9 cellular contexts compared by ENCODE assay signal in genomic region chr11:2929511-2929879, GRCh38. TPM values are rescaled to one million over a fixed set of nuclear protein-coding genes. Genes with fewer than 3 reads are reported as not detected.
DNase-seq lines count a peak whose midpoint lies in the region; ATAC-seq and TF ChIP-seq lines count a peak whose summit lies in the region.
"Had no signal": no experiment of that assay in that cellular context is flagged by ENCODE, and none has a peak within 500 bp of the region (broad histone marks: within the 10 kb centered on the region; RNA-seq: fewer than 3 reads in every experiment).

No MANE protein-coding gene starts in this region.

- peak; percentile 16 for ATAC-seq in CD8-positive, alpha-beta T cell
- ATAC-seq in HG03460 (IDR thresholded peaks at IDR 0.05; ENCODE audit: unreplicated experiment): no peak
- no peak for ATAC-seq in GM18907 (IDR thresholded peaks at IDR 0.05; ENCODE audit: unreplicated experiment)

- peaks cover 21% of the 10 kb centered on the region for H3F3A ChIP-seq in MM.1S (ENCODE audit: insufficient read depth, low read length)

- H3K27ac ChIP-seq in CD8-positive, alpha-beta T cell (ENCODE audit: low read depth, low read length): no peak overlapping the region
- H3K27ac ChIP-seq in MM.1S (ENCODE audit: low read length) (no peak overlapping the region), hepatocyte (peak overlapping the region; percentile 94)

- H4K20me1 ChIP-seq in MM.1S (ENCODE audit: insufficient read depth, low read length) (no peaks in the 10 kb centered on the region), hepatocyte (ENCODE audit: insufficient read depth, poor library complexity, severe bottlenecking) (no peaks in the 10 kb centered on the region)

- H3K36me3 ChIP-seq in CD8-positive, alpha-beta T cell (ENCODE audit: insufficient read depth, low read length): no peaks in the 10 kb centered on the region
- no peaks in the 10 kb centered on the region for H3K36me3 ChIP-seq in MM.1S (replicated peaks; ENCODE audit: insufficient read depth, low read length)
- no peaks in the 10 kb centered on the region for H3K36me3 ChIP-seq in hepatocyte (replicated peaks; ENCODE audit: insufficient read depth, low read depth)

- no peaks in the 10 kb centered on the region for H3K9me2 ChIP-seq in MM.1S (replicated peaks; ENCODE audit: insufficient read depth, low read length)
- H3K9me2 ChIP-seq in hepatocyte (replicated peaks; ENCODE audit: insufficient read depth): no peaks in the 10 kb centered on the region

- H3K9me3 Mint-ChIP-seq in CD8-positive, alpha-beta T cell: no peaks in the 10 kb centered on the region
- no peaks in the 10 kb centered on the region for H3K9me3 Mint-ChIP-seq in activated naive CD8-positive, alpha-beta T cell treated with anti-CD3 and anti-CD28 coated beads for 36 hours

- POLR2A ChIA-PET in CD8-positive, alpha-beta T cell (lab: Charles Lee): interaction anchor here (1.0 to 1.9 kb wide), 7 partner anchors 8 to 529 kb away, joined by 3 to 9 read pairs (median 3); partner anchors contain the start of gene TSSC4

- intact Hi-C loops in CD8-positive, alpha-beta T cell (cut with DNase I, micrococcal nuclease): no loop called here

- 5% methylated on average over 11 of the region's 46 CpGs for WGBS in hepatocyte (ENCODE audit: low lambda C conversion rate, missing lambda C conversion rate)

- H3K4me1 ChIP-seq in CD8-positive, alpha-beta T cell (ENCODE audit: insufficient read depth, low read length): peaks cover 36% of the 10 kb centered on the region
- H3K4me1 ChIP-seq in MM.1S (ENCODE audit: low read length) (peaks cover 19% of the 10 kb centered on the region), hepatocyte (ENCODE audit: insufficient read depth) (peaks cover 16% of the 10 kb centered on the region)

- no peaks in the 10 kb centered on the region for H3K36me3 Mint-ChIP-seq in CD8-positive, alpha-beta T cell
- no peaks in the 10 kb centered on the region for H3K36me3 Mint-ChIP-seq in activated naive CD8-positive, alpha-beta T cell treated with anti-CD3 and anti-CD28 coated beads for 36 hours

- no peak overlapping the region; the same call in 1 of the 2 replicates for H3K9ac ChIP-seq in MM.1S (ENCODE audit: low read length)

- H3K4me3 ChIP-seq in CD8-positive, alpha-beta T cell (ENCODE audit: low read depth, low read length): peak overlapping the region; percentile 62
- H3K4me3 ChIP-seq in MM.1S (ENCODE audit: low read length) (peak overlapping the region; percentile 60), hepatocyte (no peak overlapping the region)

- CTCF ChIA-PET in CD8-positive, alpha-beta T cell (lab: Charles Lee): interaction anchor here (0.9 to 3.7 kb wide), 18 partner anchors 10 to 397 kb away, joined by 3 to 34 read pairs (median 6); a partner anchor contains a TSS

- peaks cover 22% of the 10 kb centered on the region for H3K4me1 Mint-ChIP-seq in CD8-positive, alpha-beta T cell (ENCODE audit: low read depth)
- peaks cover 14% of the 10 kb centered on the region for H3K4me1 Mint-ChIP-seq in activated naive CD8-positive, alpha-beta T cell treated with anti-CD3 and anti-CD28 coated beads for 36 hours

- no peaks in the 10 kb centered on the region for H3K9me3 ChIP-seq in CD8-positive, alpha-beta T cell (ENCODE audit: low read length)
- H3K9me3 ChIP-seq in MM.1S (replicated peaks; ENCODE audit: insufficient read depth, low read length): no peaks in the 10 kb centered on the region
- no peaks in the 10 kb centered on the region for H3K9me3 ChIP-seq in hepatocyte (ENCODE audit: low read depth)

- peak in 1 of 7 experiments; percentile 40 for DNase-seq in CD8-positive, alpha-beta T cell
- DNase-seq in MM.1S: no peak
- DNase-seq in activated naive CD8-positive, alpha-beta T cell treated with anti-CD3 and anti-CD28 coated beads for 36 hours: peak; percentile 65
- DNase-seq in hepatocyte (ENCODE audit: low spot score): peak; percentile 87
- DNase-seq in stimulated activated CD4-positive, alpha-beta T cell treated with anti-CD3 and anti-CD28 coated beads, Interleukin-4, amount 100 ng/mL, for 1 hour: peak; percentile 57
- no peak for DNase-seq in mesenteric fat pad (ENCODE audit: low spot score)

- H3K27me3 Mint-ChIP-seq in CD8-positive, alpha-beta T cell (ENCODE audit: low read depth): peaks cover 24% of the 10 kb centered on the region
- H3K27me3 Mint-ChIP-seq in activated naive CD8-positive, alpha-beta T cell treated with anti-CD3 and anti-CD28 coated beads for 36 hours: peaks cover 30% of the 10 kb centered on the region

- H3K79me2 ChIP-seq in MM.1S (ENCODE audit: low read length) (no peaks in the 10 kb centered on the region), hepatocyte (no peaks in the 10 kb centered on the region)

- TF ChIP-seq CTCF in CD8-positive, alpha-beta T cell (IDR thresholded peaks at IDR 0.05): no peak
- TF ChIP-seq CTCF in MM.1S (IDR thresholded peaks at IDR 0.05; ENCODE audit: low read length) (no peak), hepatocyte (IDR thresholded peaks at IDR 0.05; ENCODE audit: poor library complexity) (no peak)

- H3K4me2 ChIP-seq in MM.1S (ENCODE audit: low read depth, low read length) (peak overlapping the region; percentile 99), hepatocyte (peak overlapping the region; percentile 88)

- H3K27me3 ChIP-seq in CD8-positive, alpha-beta T cell (ENCODE audit: insufficient read depth, low read length): peaks cover 17% of the 10 kb centered on the region
- H3K27me3 ChIP-seq in MM.1S (replicated peaks; ENCODE audit: insufficient read depth, low read length) (peaks cover 53% of the 10 kb centered on the region), hepatocyte (peaks cover 26% of the 10 kb centered on the region)

- no peak overlapping the region for H3K27ac Mint-ChIP-seq in CD8-positive, alpha-beta T cell
- no peak overlapping the region for H3K27ac Mint-ChIP-seq in activated naive CD8-positive, alpha-beta T cell treated with anti-CD3 and anti-CD28 coated beads for 36 hours
- H3K27ac Mint-ChIP-seq: nephron had no signal

- H2AFZ ChIP-seq in MM.1S (ENCODE audit: low read length) (peak overlapping the region; percentile 80), hepatocyte (peak overlapping the region; percentile 18)

- H3K4me3 Mint-ChIP-seq in CD8-positive, alpha-beta T cell: peak overlapping the region; percentile 80
- H3K4me3 Mint-ChIP-seq in activated naive CD8-positive, alpha-beta T cell treated with anti-CD3 and anti-CD28 coated beads for 36 hours: no peak overlapping the region

RNA-seq across cellular contexts. Expression of gene PHLDA2, which starts 0.3 kb away (rescaled TPM):
- total RNA-seq in CD8-positive, alpha-beta T cell: 1 to 10 TPM in 1 of 2 experiments, under 1 TPM in 1; 0.61 to 1.6 TPM
- 1 to 10 TPM; 1.3 to 2.5 TPM for total RNA-seq in activated naive CD8-positive, alpha-beta T cell treated with anti-CD3 and anti-CD28 coated beads for 36 hours
- total RNA-seq in hepatocyte (7.1 and 8.5 TPM in 2 replicates), mesenteric fat pad (6.8 TPM)
- 62.4 and 67.4 TPM in 2 replicates for polyA plus RNA-seq in hepatocyte

RNA-seq across cellular contexts. Expression of gene CDKN1C, which starts 43.9 kb away (rescaled TPM):
- 1 to 10 TPM; 2.5 to 3.6 TPM for total RNA-seq in CD8-positive, alpha-beta T cell
- 1 to 10 TPM in 1 of 2 experiments, under 1 TPM in 1; 0.85 to 1.0 TPM for total RNA-seq in activated naive CD8-positive, alpha-beta T cell treated with anti-CD3 and anti-CD28 coated beads for 36 hours
- 411 and 470 TPM in 2 replicates for total RNA-seq in hepatocyte
- 526 and 563 TPM in 2 replicates for polyA plus RNA-seq in hepatocyte
- 252 TPM for total RNA-seq in mesenteric fat pad

Comparison
In these comparisons a context has a peak if more than half of its experiments do, and no peak if none do; other contexts are left out.
1. DNase-seq: peak in activated naive CD8-positive, alpha-beta T cell treated with anti-CD3 and anti-CD28 coated beads for 36 hours (single experiment), hepatocyte (single experiment) and stimulated activated CD4-positive, alpha-beta T cell treated with anti-CD3 and anti-CD28 coated beads, Interleukin-4, amount 100 ng/mL, for 1 hour (single experiment); none in MM.1S (single experiment) and mesenteric fat pad (single experiment).
2. RNA of gene CDKN1C, which starts 43.9 kb away (total RNA-seq): 411 to 470 TPM in hepatocyte and 252 TPM in mesenteric fat pad (single experiment); 2.5 to 3.6 TPM in CD8-positive, alpha-beta T cell and 0.85 to 1.0 TPM in activated naive CD8-positive, alpha-beta T cell treated with anti-CD3 and anti-CD28 coated beads for 36 hours; every median in the first group is over 10 times any median in the second.